ENCODE assay signal across 10 cellular contexts in the genomic region with DNA sequence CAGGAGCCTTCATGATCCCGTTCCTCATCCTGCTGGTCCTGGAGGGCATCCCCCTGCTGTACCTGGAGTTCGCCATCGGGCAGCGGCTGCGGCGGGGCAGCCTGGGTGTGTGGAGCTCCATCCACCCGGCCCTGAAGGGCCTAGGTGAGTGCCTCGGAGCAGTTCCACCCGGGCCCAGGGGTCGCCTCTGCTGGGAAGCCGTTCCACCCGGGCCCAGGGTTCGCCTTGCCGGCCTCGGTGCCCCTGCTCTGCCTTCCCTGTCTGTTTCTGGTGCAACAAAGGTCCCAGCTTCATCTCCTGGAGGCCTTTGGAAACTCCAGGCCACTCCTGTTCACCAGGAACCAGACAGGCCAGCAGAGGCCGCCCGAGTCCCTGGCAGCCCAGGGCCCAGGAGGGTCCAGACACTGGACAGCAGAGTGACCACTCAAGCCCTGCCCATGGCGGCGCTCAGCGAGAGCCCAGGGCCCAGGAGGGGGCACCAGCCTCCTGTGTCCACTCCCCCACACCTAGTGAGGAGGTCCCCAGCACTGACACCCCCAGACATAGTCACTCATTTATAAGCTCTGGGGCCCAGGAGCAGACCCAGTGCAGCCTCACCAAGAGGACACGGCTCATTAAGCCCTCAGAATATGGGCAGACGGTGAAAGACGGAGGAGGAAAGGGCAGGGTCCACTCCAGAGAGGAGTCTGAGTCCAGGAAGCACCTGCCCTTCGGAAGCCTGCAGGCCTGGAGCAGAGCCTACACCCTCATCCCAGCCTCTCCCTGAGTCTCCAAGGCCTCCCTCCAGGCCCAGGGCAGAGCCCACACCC. TPM values are rescaled to one million over a fixed set of nuclear protein-coding genes. Genes with fewer than 3 reads are reported as not detected.
DNase-seq lines count a peak whose midpoint lies in the region; ATAC-seq, FAIRE-seq and TF ChIP-seq lines count a peak whose summit lies in the region.
"Had no signal": no experiment of that assay in that cellular context is flagged by ENCODE, and none has a peak within 500 bp of the region (broad histone marks: within the 10 kb centered on the region; RNA-seq: fewer than 3 reads in every experiment).

No MANE protein-coding gene starts in this region.

- no peaks in the 10 kb centered on the region for H3K36me3 ChIP-seq in GM23338 (ENCODE audit: insufficient read depth)

- no peak overlapping the region for H3K4me2 ChIP-seq in A549
- no peak overlapping the region for H3K4me2 ChIP-seq in GM23338

- H3K27me3 Mint-ChIP-seq in GM23338 (ENCODE audit: insufficient read depth, low read depth, poor library complexity), result peaks cover 7% of the 10 kb centered on the region
- H3K27me3 Mint-ChIP-seq in activated T-cell treated with anti-CD3 and anti-CD28 coated beads, Interleukin-2, amount 50 U/mL, for 72 hours (ENCODE audit: low read depth), result no peaks in the 10 kb centered on the region

- H3K36me3 Mint-ChIP-seq in GM23338 (ENCODE audit: low read depth), result no peaks in the 10 kb centered on the region; the same call in 2 of the 3 replicates
- no peaks in the 10 kb centered on the region for H3K36me3 Mint-ChIP-seq in activated T-cell treated with anti-CD3 and anti-CD28 coated beads, Interleukin-2, amount 50 U/mL, for 72 hours (ENCODE audit: insufficient read depth in 2 of 2)

- CTCF ChIA-PET in A549 (lab: Yijun Ruan, JAX), result interaction anchor here (0.6 to 5.6 kb wide), 46 partner anchors 9 to 448 kb away, joined by 3 to 63 read pairs (median 4); no protein-coding TSS in a partner anchor
- CTCF ChIA-PET in RWPE1 (lab: Yijun Ruan, JAX), result interaction anchor here (0.5 to 1.4 kb wide), 18 partner anchors 11 to 599 kb away, joined by 3 to 6 read pairs (median 4); no protein-coding TSS in a partner anchor

- no peaks in the 10 kb centered on the region for H3F3A ChIP-seq in GM23338 (replicated peaks; ENCODE audit: low read depth)

- FAIRE-seq in A549 (lab: Jason Lieb, UNC), result no peak

- POLR2A ChIA-PET in A549 (lab: Yijun Ruan, JAX) (no interaction called here), RWPE1 (lab: Yijun Ruan, JAX; ENCODE audit: low non-redundant PET) (no interaction called here)

- H3K4me3 Mint-ChIP-seq in GM23338, result no peak overlapping the region
- H3K4me3 Mint-ChIP-seq in activated T-cell treated with anti-CD3 and anti-CD28 coated beads, Interleukin-2, amount 50 U/mL, for 72 hours, result no peak overlapping the region

- peaks cover 12% of the 10 kb centered on the region for H3K4me1 Mint-ChIP-seq in GM23338
- H3K4me1 Mint-ChIP-seq in activated T-cell treated with anti-CD3 and anti-CD28 coated beads, Interleukin-2, amount 50 U/mL, for 72 hours (ENCODE audit: low read depth), result no peaks in the 10 kb centered on the region

- no peak overlapping the region for H3K27ac ChIP-seq in A549
- H3K27ac ChIP-seq in GM23338 (ENCODE audit: low read depth), result no peak overlapping the region
- H3K27ac ChIP-seq in RWPE1, result no peak overlapping the region

- no peaks in the 10 kb centered on the region; the same call in 1 of the 2 replicates for H4K20me1 ChIP-seq in GM23338 (replicated peaks; ENCODE audit: insufficient read depth)

- no peak overlapping the region for H3K27ac Mint-ChIP-seq in GM23338
- H3K27ac Mint-ChIP-seq in activated T-cell treated with anti-CD3 and anti-CD28 coated beads, Interleukin-2, amount 50 U/mL, for 72 hours, result no peak overlapping the region

- no peak overlapping the region for H3K4me3 ChIP-seq in A549
- H3K4me3 ChIP-seq in GM23338, result no peak overlapping the region

- no peaks in the 10 kb centered on the region for H3K79me2 ChIP-seq in GM23338 (replicated peaks; ENCODE audit: insufficient read depth)

- no peaks in the 10 kb centered on the region for H3K9me2 ChIP-seq in GM23338 (ENCODE audit: insufficient read depth)

- TF ChIP-seq CTCF in A549 (IDR thresholded peaks at IDR 0.05) (peak; percentile 63), GM23338 (conservative IDR thresholded peaks at IDR 0.05; ENCODE audit: low read depth in 2 of 2) (peak; percentile 11 to 42; a peak in 2 of 4 replicates), RWPE1 (conservative IDR thresholded peaks at IDR 0.05; ENCODE audit: low read depth) (peak; percentile 74)

- H3K9me3 ChIP-seq in A549, result no peaks in the 10 kb centered on the region

- no peak for TF ChIP-seq EP300 in A549 (IDR thresholded peaks at IDR 0.05)

- no peak for TF ChIP-seq POLR2A in A549 (IDR thresholded peaks at IDR 0.05; ENCODE audit: low read length)

- TF ChIP-seq RAD21 in A549 (conservative IDR thresholded peaks at IDR 0.05 in 1 of 2, IDR thresholded peaks at IDR 0.05 in 1 of 2), result peak; percentile 77

- H3K9me3 Mint-ChIP-seq in GM23338, result no peaks in the 10 kb centered on the region; the same call in 2 of the 3 replicates
- H3K9me3 Mint-ChIP-seq in activated T-cell treated with anti-CD3 and anti-CD28 coated beads, Interleukin-2, amount 50 U/mL, for 72 hours, result no peaks in the 10 kb centered on the region

- WGBS in A549 (ENCODE audit: missing lambda C conversion rate), result 15% methylated on average over 13 of the region's 24 CpGs

- no peaks in the 10 kb centered on the region for H3K27me3 ChIP-seq in GM23338 (ENCODE audit: insufficient read depth)

- H2AFZ ChIP-seq in GM23338, result no peak overlapping the region

- DNase-seq in A549 (ENCODE audit: low read depth in 1 of 2, low spot score in 1 of 2) (peak; percentile 40 to 59), GM23338 (ENCODE audit: low spot score) (no peak), RWPE1 (ENCODE audit: low spot score) (peak; percentile 37), iPS-NIHi11 (ENCODE audit: low spot score) (peak; percentile 64), pons (ENCODE audit: low spot score) (no peak)
- DNase-seq in stimulated activated CD4-positive, alpha-beta T cell treated with anti-CD3 and anti-CD28 coated beads, Interleukin-2, amount 100 ng/mL, for 24 hours, result no peak
- DNase-seq in activated T-cell treated with anti-CD3 and anti-CD28 coated beads, Interleukin-2, amount 50 U/mL, for 72 hours, result no peak
- DNase-seq: activated effector memory CD4-positive, alpha-beta T cell treated with Interleukin-2 at 50 U/mL for 16 hours; GOT3 had no signal

- no peaks in the 10 kb centered on the region for H3K4me1 ChIP-seq in A549
- H3K4me1 ChIP-seq in GM23338 (ENCODE audit: insufficient read depth), result no peaks in the 10 kb centered on the region

- ATAC-seq in A549 (peak; percentile 72 to 91), GM23338 (no peak), esophagus mucosa (no peak)
- ATAC-seq in activated T-cell treated with anti-CD3 and anti-CD28 coated beads, Interleukin-2, amount 50 U/mL, for 72 hours (replicated peaks in 1 of 2), result no peak

TF ChIP-seq in A549, 52 proteins besides CTCF, POLR2A, EP300 and RAD21:
- TF ChIP-seq JUNB (IDR thresholded peaks at IDR 0.05) (no peak), SMC3 (IDR thresholded peaks at IDR 0.05) (peak; percentile 79)

TF ChIP-seq in GM23338, 12 proteins besides CTCF, POLR2A, EP300 and RAD21:
- TF ChIP-seq CREB1 (CRISPR knock-in tag; IDR thresholded peaks at IDR 0.05; ENCODE audit: low read depth), result no peak
- no peak for TF ChIP-seq ZNF331 (CRISPR knock-in tag; IDR thresholded peaks at IDR 0.05; ENCODE audit: low read depth)
- TF ChIP-seq, protein P1, sequence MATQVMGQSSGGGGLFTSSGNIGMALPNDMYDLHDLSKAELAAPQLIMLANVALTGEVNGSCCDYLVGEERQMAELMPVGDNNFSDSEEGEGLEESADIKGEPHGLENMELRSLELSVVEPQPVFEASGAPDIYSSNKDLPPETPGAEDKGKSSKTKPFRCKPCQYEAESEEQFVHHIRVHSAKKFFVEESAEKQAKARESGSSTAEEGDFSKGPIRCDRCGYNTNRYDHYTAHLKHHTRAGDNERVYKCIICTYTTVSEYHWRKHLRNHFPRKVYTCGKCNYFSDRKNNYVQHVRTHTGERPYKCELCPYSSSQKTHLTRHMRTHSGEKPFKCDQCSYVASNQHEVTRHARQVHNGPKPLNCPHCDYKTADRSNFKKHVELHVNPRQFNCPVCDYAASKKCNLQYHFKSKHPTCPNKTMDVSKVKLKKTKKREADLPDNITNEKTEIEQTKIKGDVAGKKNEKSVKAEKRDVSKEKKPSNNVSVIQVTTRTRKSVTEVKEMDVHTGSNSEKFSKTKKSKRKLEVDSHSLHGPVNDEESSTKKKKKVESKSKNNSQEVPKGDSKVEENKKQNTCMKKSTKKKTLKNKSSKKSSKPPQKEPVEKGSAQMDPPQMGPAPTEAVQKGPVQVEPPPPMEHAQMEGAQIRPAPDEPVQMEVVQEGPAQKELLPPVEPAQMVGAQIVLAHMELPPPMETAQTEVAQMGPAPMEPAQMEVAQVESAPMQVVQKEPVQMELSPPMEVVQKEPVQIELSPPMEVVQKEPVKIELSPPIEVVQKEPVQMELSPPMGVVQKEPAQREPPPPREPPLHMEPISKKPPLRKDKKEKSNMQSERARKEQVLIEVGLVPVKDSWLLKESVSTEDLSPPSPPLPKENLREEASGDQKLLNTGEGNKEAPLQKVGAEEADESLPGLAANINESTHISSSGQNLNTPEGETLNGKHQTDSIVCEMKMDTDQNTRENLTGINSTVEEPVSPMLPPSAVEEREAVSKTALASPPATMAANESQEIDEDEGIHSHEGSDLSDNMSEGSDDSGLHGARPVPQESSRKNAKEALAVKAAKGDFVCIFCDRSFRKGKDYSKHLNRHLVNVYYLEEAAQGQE (IDR thresholded peaks at IDR 0.05; ENCODE audit: unreplicated experiment), result no peak
- no peak for TF ChIP-seq EZH2 (IDR thresholded peaks at IDR 0.05; ENCODE audit: low read depth, unreplicated experiment)
- no peak for TF ChIP-seq POLR2AphosphoS5 (IDR thresholded peaks at IDR 0.05; ENCODE audit: low read depth)
- TF ChIP-seq STAT1 (IDR thresholded peaks at IDR 0.05; ENCODE audit: unreplicated experiment), result no peak

RNA-seq across cellular contexts. Expression of a gene that starts 7.6 kb away (rescaled TPM):
- polyA plus RNA-seq in A549 (2011; rRNA removed), result not detected in 2 replicates
- 0.01 and 0.03 TPM in 2 replicates for polyA plus RNA-seq in A549 (2012; cell fraction: cytosol; rRNA removed)
- 0.02 and 0.10 TPM in 2 replicates for polyA plus RNA-seq in A549 (2012; cell fraction: nucleus; rRNA removed)
- 0.01 to 0.03 TPM in 2 of 3 replicates, not detected in the other for polyA plus RNA-seq in A549 (2017; fragmentation: RNase III; extraction: RNeasy Plus Mini Kit Qiagen cat#74134 plus additional on column Dnase treatment)
- polyA minus RNA-seq in A549 (2011; rRNA and poly(A)+ RNA removed), result not detected in 2 replicates
- not detected in 2 replicates for total RNA-seq in GM23338 (2014; rRNA removed; shearing (Covaris generic))
- not detected in 2 replicates for polyA plus RNA-seq in GM23338 (2016; fragmentation: Nextera tagmentation; extraction: Ambion mirVana)
- total RNA-seq in activated T-cell treated with anti-CD3 and anti-CD28 coated beads, Interleukin-2, amount 50 U/mL, for 72 hours, result not detected
- not detected for total RNA-seq in esophagus mucosa

RNA-seq across cellular contexts. Expression of a gene that starts 16.2 kb away (rescaled TPM):
- polyA plus RNA-seq in A549 (2011; rRNA removed) (not detected in 2 replicates), A549 (2017; fragmentation: RNase III; extraction: RNeasy Plus Mini Kit Qiagen cat#74134 plus additional on column Dnase treatment) (not detected in 3 replicates), GM23338 (2016; fragmentation: Nextera tagmentation; extraction: Ambion mirVana) (not detected in 2 replicates)
- polyA plus RNA-seq in A549 (2012; cell fraction: cytosol; rRNA removed), result not detected in 2 replicates
- polyA plus RNA-seq in A549 (2012; cell fraction: nucleus; rRNA removed), result not detected in 2 replicates
- polyA minus RNA-seq in A549 (2011; rRNA and poly(A)+ RNA removed), result not detected in 2 replicates
- total RNA-seq in GM23338 (2014; rRNA removed; shearing (Covaris generic)), result not detected in 2 replicates
- total RNA-seq in activated T-cell treated with anti-CD3 and anti-CD28 coated beads, Interleukin-2, amount 50 U/mL, for 72 hours, result not detected
- not detected for total RNA-seq in esophagus mucosa

Comparison
In these comparisons a context has a peak if more than half of its experiments do, and no peak if none do; other contexts are left out.
1. ATAC-seq: peak in A549 (2 of 2); none in GM23338 (single experiment), activated T-cell treated with anti-CD3 and anti-CD28 coated beads, Interleukin-2, amount 50 U/mL, for 72 hours (0 of 2) and esophagus mucosa (single experiment).
2. DNase-seq: peak in A549 (2 of 2), RWPE1 (single experiment) and iPS-NIHi11 (single experiment); none in GM23338 (single experiment), pons (single experiment), stimulated activated CD4-positive, alpha-beta T cell treated with anti-CD3 and anti-CD28 coated beads, Interleukin-2, amount 100 ng/mL, for 24 hours (0 of 2) and activated T-cell treated with anti-CD3 and anti-CD28 coated beads, Interleukin-2, amount 50 U/mL, for 72 hours (0 of 2).
3. Peak in every context shown above with its lines, with median percentiles within 50 percentile points of each other: CTCF ChIP-seq.